8 cellular contexts compared by ENCODE assay signal in genomic region chr20:3045816-3046676, GRCh38. TPM values are rescaled to one million over a fixed set of nuclear protein-coding genes. Genes with fewer than 3 reads are reported as not detected.
DNase-seq lines count a peak whose midpoint lies in the region; ATAC-seq, FAIRE-seq and TF ChIP-seq lines count a peak whose summit lies in the region.

MRPS26 (plus strand) TSS chr20:3046052; CDS start chr20:3046069, 17 bp downstream.

- TF ChIP-seq RAD21 in A549 (conservative IDR thresholded peaks at IDR 0.05 in 1 of 2, IDR thresholded peaks at IDR 0.05 in 1 of 2): no peak

- CTCF ChIA-PET in A549 (lab: Yijun Ruan, JAX): interaction anchor here (1.0 kb wide), 2 partner anchors 8 to 71 kb away, joined by 4 to 9 read pairs; no protein-coding TSS in a partner anchor

- H3K4me1 ChIP-seq in A549: peaks cover 23% of the 10 kb centered on the region
- peaks cover 12 to 16% of the 10 kb centered on the region in 2 donors for H3K4me1 ChIP-seq in kidney (ENCODE audit: control insufficient read depth in 1 of 2, insufficient read depth in 1 of 2, low read depth in 1 of 2, low read length in 2 of 2)

- peak; percentile 94 to 97 for ATAC-seq in A549
- ATAC-seq in GM18511 (IDR thresholded peaks at IDR 0.05; ENCODE audit: unreplicated experiment): peak; percentile 92
- peak; percentile 86 for ATAC-seq in HG03025 (IDR thresholded peaks at IDR 0.05; ENCODE audit: low FRiP score, unreplicated experiment)
- peak; percentile 91 for ATAC-seq in central memory CD8-positive, alpha-beta T cell (replicated peaks; ENCODE audit: extremely low read depth, poor library complexity, severe bottlenecking)

- no peaks in the 10 kb centered on the region for H3K27me3 Mint-ChIP-seq in central memory CD8-positive, alpha-beta T cell

- TF ChIP-seq POLR2A in A549 (IDR thresholded peaks at IDR 0.05; ENCODE audit: low read length): peak; percentile 83

- peak within 1 kb of the TSS; percentile 85 for H3K4me3 Mint-ChIP-seq in central memory CD8-positive, alpha-beta T cell

- peaks cover 15% of the 10 kb centered on the region for H3K4me1 Mint-ChIP-seq in central memory CD8-positive, alpha-beta T cell

- H3K27ac ChIP-seq in A549 (peak within 1 kb of the TSS; percentile 86 to 94), kidney (ENCODE audit: low read depth in 2 of 2, low read length in 2 of 2) (peak within 1 kb of the TSS; percentile 84 to 93)

- H3K4me3 ChIP-seq in A549 (peak within 1 kb of the TSS; percentile 95), kidney (ENCODE audit: low read length in 2 of 2) (peak within 1 kb of the TSS; percentile 79 to 84)

- H3K9me3 ChIP-seq in A549 (no peaks in the 10 kb centered on the region), kidney (ENCODE audit: control insufficient read depth in 1 of 2, low read length in 2 of 2) (no peaks in the 10 kb centered on the region)

- DNase-seq in A549 (ENCODE audit: low read depth in 1 of 2, low spot score in 1 of 2) (peak; percentile 93 to 94), NCI-H2171 treated with DMSO at 0.1 percent for 48 hours (lab: John Stamatoyannopoulos, UW) (peak; percentile 87), kidney (peak; percentile 97)
- DNase-seq in activated CD4-positive, CD25-positive, alpha-beta regulatory T cell treated with anti-CD3 and anti-CD28 coated beads, Interleukin-2, amount 50 U/mL, for 16 hours (ENCODE audit: low read depth, low spot score): peak; percentile 59
- DNase-seq in central memory CD8-positive, alpha-beta T cell (ENCODE audit: low spot score in 2 of 2): peak; percentile 41 to 62
- peak; percentile 56 to 74 for DNase-seq in stimulated activated CD4-positive, alpha-beta T cell treated with anti-CD3 and anti-CD28 coated beads, Interleukin-15, amount 100 ng/mL, for 1 hour (ENCODE audit: low read depth in 1 of 2, low spot score in 1 of 2)

- intact Hi-C loops in kidney (cut with DNase I): no loop called here

- POLR2A ChIA-PET in A549 (lab: Yijun Ruan, JAX): interaction anchor here (0.5 to 1.1 kb wide), 5 partner anchors 8 to 829 kb away, joined by 3 to 8 read pairs (median 6); no protein-coding TSS in a partner anchor

- no peaks in the 10 kb centered on the region for H3K9me3 Mint-ChIP-seq in central memory CD8-positive, alpha-beta T cell

- H3K36me3 ChIP-seq in kidney (ENCODE audit: control insufficient read depth in 1 of 2, insufficient read depth in 2 of 2, low read length in 2 of 2): peaks cover 9 to 25% of the 10 kb centered on the region in 2 donors

- peak within 1 kb of the TSS; percentile 80 for H3K27ac Mint-ChIP-seq in central memory CD8-positive, alpha-beta T cell (ENCODE audit: low read depth)

- peak within 1 kb of the TSS; percentile 77 for H3K4me2 ChIP-seq in A549

- TF ChIP-seq EP300 in A549 (IDR thresholded peaks at IDR 0.05): no peak

- TF ChIP-seq CTCF in A549 (IDR thresholded peaks at IDR 0.05) (no peak), kidney (IDR thresholded peaks at IDR 0.05; ENCODE audit: borderline replicate concordance, extremely low read depth, insufficient read depth) (no peak)

- FAIRE-seq in A549 (lab: Jason Lieb, UNC) (no peak), kidney (lab: Jason Lieb, UNC) (no peak)

- peaks cover 26% of the 10 kb centered on the region for H3K36me3 Mint-ChIP-seq in central memory CD8-positive, alpha-beta T cell (ENCODE audit: insufficient read depth)

- WGBS in A549 (ENCODE audit: missing lambda C conversion rate): 1% methylated on average over 45 of the region's 104 CpGs

- H3K9ac ChIP-seq in kidney (ENCODE audit: low read length in 2 of 2): peak within 1 kb of the TSS; percentile 56 to 77

TF ChIP-seq in A549, 52 proteins besides CTCF, POLR2A, EP300 and RAD21 (continues in another document):
- TF ChIP-seq MYC (IDR thresholded peaks at IDR 0.05; ENCODE audit: borderline replicate concordance, low read length) (peak; percentile 44; the same call in 1 of the 2 replicates), SMC3 (IDR thresholded peaks at IDR 0.05) (0 out of 3 replicates have a peak, but pooled peaks have one; percentile 5), JUNB (IDR thresholded peaks at IDR 0.05) (no peak), KDM5A (IDR thresholded peaks at IDR 0.05) (peak; percentile 42; the same call in 1 of the 2 replicates), TP53 (CRISPR knock-in tag; IDR thresholded peaks at IDR 0.05) (no peak), MAX (IDR thresholded peaks at IDR 0.05) (peak; percentile 92), POLR2AphosphoS2 (conservative IDR thresholded peaks at IDR 0.05; ENCODE audit: low read length) (0 out of 2 replicates have a peak, but pooled peaks have one; percentile 51), CEBPB (IDR thresholded peaks at IDR 0.05) (no peak), JUN (IDR thresholded peaks at IDR 0.05) (peak; percentile 88 to 96; a peak in 3 of 5 replicates), HOXB5 (CRISPR knock-in tag; IDR thresholded peaks at IDR 0.05) (peak; percentile 36; the same call in 1 of the 2 replicates), PHF8 (IDR thresholded peaks at IDR 0.05; ENCODE audit: borderline replicate concordance, low read depth) (peak; percentile 97)
- TF ChIP-seq, protein P1, sequence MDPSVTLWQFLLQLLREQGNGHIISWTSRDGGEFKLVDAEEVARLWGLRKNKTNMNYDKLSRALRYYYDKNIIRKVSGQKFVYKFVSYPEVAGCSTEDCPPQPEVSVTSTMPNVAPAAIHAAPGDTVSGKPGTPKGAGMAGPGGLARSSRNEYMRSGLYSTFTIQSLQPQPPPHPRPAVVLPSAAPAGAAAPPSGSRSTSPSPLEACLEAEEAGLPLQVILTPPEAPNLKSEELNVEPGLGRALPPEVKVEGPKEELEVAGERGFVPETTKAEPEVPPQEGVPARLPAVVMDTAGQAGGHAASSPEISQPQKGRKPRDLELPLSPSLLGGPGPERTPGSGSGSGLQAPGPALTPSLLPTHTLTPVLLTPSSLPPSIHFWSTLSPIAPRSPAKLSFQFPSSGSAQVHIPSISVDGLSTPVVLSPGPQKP (IDR thresholded peaks at IDR 0.05; ENCODE audit: low read depth, low read length): no peak
- TF ChIP-seq, protein P2, sequence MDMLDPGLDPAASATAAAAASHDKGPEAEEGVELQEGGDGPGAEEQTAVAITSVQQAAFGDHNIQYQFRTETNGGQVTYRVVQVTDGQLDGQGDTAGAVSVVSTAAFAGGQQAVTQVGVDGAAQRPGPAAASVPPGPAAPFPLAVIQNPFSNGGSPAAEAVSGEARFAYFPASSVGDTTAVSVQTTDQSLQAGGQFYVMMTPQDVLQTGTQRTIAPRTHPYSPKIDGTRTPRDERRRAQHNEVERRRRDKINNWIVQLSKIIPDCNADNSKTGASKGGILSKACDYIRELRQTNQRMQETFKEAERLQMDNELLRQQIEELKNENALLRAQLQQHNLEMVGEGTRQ (IDR thresholded peaks at IDR 0.05): no peak
- TF ChIP-seq, protein P3, sequence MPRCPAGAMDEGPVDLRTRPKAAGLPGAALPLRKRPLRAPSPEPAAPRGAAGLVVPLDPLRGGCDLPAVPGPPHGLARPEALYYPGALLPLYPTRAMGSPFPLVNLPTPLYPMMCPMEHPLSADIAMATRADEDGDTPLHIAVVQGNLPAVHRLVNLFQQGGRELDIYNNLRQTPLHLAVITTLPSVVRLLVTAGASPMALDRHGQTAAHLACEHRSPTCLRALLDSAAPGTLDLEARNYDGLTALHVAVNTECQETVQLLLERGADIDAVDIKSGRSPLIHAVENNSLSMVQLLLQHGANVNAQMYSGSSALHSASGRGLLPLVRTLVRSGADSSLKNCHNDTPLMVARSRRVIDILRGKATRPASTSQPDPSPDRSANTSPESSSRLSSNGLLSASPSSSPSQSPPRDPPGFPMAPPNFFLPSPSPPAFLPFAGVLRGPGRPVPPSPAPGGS (IDR thresholded peaks at IDR 0.05): peak; percentile 97
- TF ChIP-seq, protein P4, sequence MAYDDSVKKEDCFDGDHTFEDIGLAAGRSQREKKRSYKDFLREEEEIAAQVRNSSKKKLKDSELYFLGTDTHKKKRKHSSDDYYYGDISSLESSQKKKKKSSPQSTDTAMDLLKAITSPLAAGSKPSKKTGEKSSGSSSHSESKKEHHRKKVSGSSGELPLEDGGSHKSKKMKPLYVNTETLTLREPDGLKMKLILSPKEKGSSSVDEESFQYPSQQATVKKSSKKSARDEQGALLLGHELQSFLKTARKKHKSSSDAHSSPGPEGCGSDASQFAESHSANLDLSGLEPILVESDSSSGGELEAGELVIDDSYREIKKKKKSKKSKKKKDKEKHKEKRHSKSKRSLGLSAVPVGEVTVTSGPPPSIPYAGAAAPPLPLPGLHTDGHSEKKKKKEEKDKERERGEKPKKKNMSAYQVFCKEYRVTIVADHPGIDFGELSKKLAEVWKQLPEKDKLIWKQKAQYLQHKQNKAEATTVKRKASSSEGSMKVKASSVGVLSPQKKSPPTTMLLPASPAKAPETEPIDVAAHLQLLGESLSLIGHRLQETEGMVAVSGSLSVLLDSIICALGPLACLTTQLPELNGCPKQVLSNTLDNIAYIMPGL (CRISPR knock-in tag; IDR thresholded peaks at IDR 0.05; ENCODE audit: borderline replicate concordance): peak; percentile 69; the same call in 1 of the 2 replicates
- TF ChIP-seq, protein P5, sequence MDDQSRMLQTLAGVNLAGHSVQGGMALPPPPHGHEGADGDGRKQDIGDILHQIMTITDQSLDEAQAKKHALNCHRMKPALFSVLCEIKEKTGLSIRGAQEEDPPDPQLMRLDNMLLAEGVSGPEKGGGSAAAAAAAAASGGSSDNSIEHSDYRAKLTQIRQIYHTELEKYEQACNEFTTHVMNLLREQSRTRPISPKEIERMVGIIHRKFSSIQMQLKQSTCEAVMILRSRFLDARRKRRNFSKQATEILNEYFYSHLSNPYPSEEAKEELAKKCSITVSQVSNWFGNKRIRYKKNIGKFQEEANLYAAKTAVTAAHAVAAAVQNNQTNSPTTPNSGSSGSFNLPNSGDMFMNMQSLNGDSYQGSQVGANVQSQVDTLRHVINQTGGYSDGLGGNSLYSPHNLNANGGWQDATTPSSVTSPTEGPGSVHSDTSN (IDR thresholded peaks at IDR 0.05): no peak

RNA-seq across cellular contexts. Expression of gene MRPS26, which starts in this region (rescaled TPM):
- polyA plus RNA-seq in A549 (2011; rRNA removed): 69.4 and 71.3 TPM in 2 replicates
- 253 and 262 TPM in 2 replicates for polyA plus RNA-seq in A549 (2012; cell fraction: cytosol; rRNA removed)
- 125 and 159 TPM in 2 replicates for polyA plus RNA-seq in A549 (2012; cell fraction: nucleus; rRNA removed)
- polyA plus RNA-seq in A549 (2017; fragmentation: RNase III; extraction: RNeasy Plus Mini Kit Qiagen cat#74134 plus additional on column Dnase treatment): 106 to 111 TPM (median 107 TPM) in 3 replicates
- 30.7 and 30.9 TPM in 2 replicates for polyA minus RNA-seq in A549 (2011; rRNA and poly(A)+ RNA removed)
- 39.8 TPM for total RNA-seq in kidney
- 109 TPM for polyA plus RNA-seq in kidney (ENCODE audit: insufficient read depth, low read depth, low replicate concordance)

Comparison
In these comparisons a context has a peak if more than half of its experiments do, and no peak if none do; other contexts are left out.
1. Peak in every context shown above with its lines: DNase-seq, ATAC-seq, H3K4me3 ChIP-seq and H3K27ac ChIP-seq.